15 cellular contexts compared by ENCODE assay signal in genomic region chr13:60158321-60158801, GRCh38. TPM values are rescaled to one million over a fixed set of nuclear protein-coding genes. Genes with fewer than 3 reads are reported as not detected.
DNase-seq lines count a peak whose midpoint lies in the region; ATAC-seq, FAIRE-seq and TF ChIP-seq lines count a peak whose summit lies in the region.
"Had no signal": no experiment of that assay in that cellular context is flagged by ENCODE, and none has a peak within 500 bp of the region (broad histone marks: within the 10 kb centered on the region; RNA-seq: fewer than 3 reads in every experiment).

No MANE protein-coding gene starts in this region.

- H3K79me2 ChIP-seq in astrocyte (ENCODE audit: insufficient read depth, low read length), result peaks cover 99% of the 10 kb centered on the region

- H3K4me1 ChIP-seq in astrocyte (ENCODE audit: insufficient read depth, low read length), result no peaks in the 10 kb centered on the region

- no peaks in the 10 kb centered on the region for H3K36me3 ChIP-seq in astrocyte (ENCODE audit: insufficient read depth, low read length)
- H3K36me3 ChIP-seq: suprapubic skin had no signal

- peaks cover 6% of the 10 kb centered on the region for H3K4me1 Mint-ChIP-seq in astrocyte (ENCODE audit: low read depth, unreplicated experiment)

- H3K27me3 Mint-ChIP-seq in astrocyte (ENCODE audit: low read depth, unreplicated experiment), result no peaks in the 10 kb centered on the region
- H3K27me3 Mint-ChIP-seq: CD4-positive, alpha-beta memory T cell had no signal

- no peak for TF ChIP-seq CTCF in astrocyte (IDR thresholded peaks at IDR 0.05; ENCODE audit: insufficient read depth, low read depth, low read length)
- no peak for TF ChIP-seq CTCF in omental fat pad (IDR thresholded peaks at IDR 0.05)

- FAIRE-seq in astrocyte (lab: Jason Lieb, UNC), result no peak
- FAIRE-seq: endothelial cell of umbilical vein had no signal

- H3K27ac Mint-ChIP-seq in astrocyte (ENCODE audit: unreplicated experiment), result peak overlapping the region; percentile 30
- H3K27ac Mint-ChIP-seq: CD4-positive, alpha-beta memory T cell had no signal

- DNase-seq in astrocyte (ENCODE audit: low read depth) (no peak), renal cortical epithelial cell (ENCODE audit: low read depth) (peak; percentile 93), Ammon's horn (ENCODE audit: low spot score) (no peak), amniotic stem cell (lab: John Stamatoyannopoulos, UW) (no peak), omental fat pad (ENCODE audit: low spot score) (no peak)
- DNase-seq: CD4-positive, alpha-beta memory T cell; NCI-H1417; NCI-H526; T-helper 9 cell had no signal

- no peak overlapping the region for H3K4me2 ChIP-seq in astrocyte (ENCODE audit: low read length)

- H3K4me3 ChIP-seq in astrocyte (ENCODE audit: insufficient read depth, low read depth, low read length), result no peak overlapping the region
- H3K4me3 ChIP-seq: lung, suprapubic skin had no signal

- ATAC-seq in GM19395 (IDR thresholded peaks at IDR 0.05; ENCODE audit: unreplicated experiment), result peak; percentile 53
- peak; percentile 72 for ATAC-seq in HG03097 (IDR thresholded peaks at IDR 0.05; ENCODE audit: low FRiP score, unreplicated experiment)
- ATAC-seq in omental fat pad (ENCODE audit: low FRiP score), result no peak
- ATAC-seq: Right ventricle myocardium inferior had no signal

- H3K27me3 ChIP-seq in astrocyte (ENCODE audit: insufficient read depth, low read length), result no peaks in the 10 kb centered on the region

- H3K4me3 Mint-ChIP-seq in astrocyte (ENCODE audit: unreplicated experiment), result no peak overlapping the region
- H3K4me3 Mint-ChIP-seq: CD4-positive, alpha-beta memory T cell had no signal

- no peak overlapping the region for H3K9ac ChIP-seq in astrocyte (ENCODE audit: low read length)

- no peak overlapping the region for H2AFZ ChIP-seq in astrocyte (ENCODE audit: low read depth, low read length)

- H3K9me3 ChIP-seq in astrocyte (ENCODE audit: insufficient read depth, low read depth, low read length), result no peaks in the 10 kb centered on the region
- H3K9me3 ChIP-seq: suprapubic skin had no signal

- no peaks in the 10 kb centered on the region for H3K9me3 Mint-ChIP-seq in astrocyte (ENCODE audit: unreplicated experiment)

- no peak overlapping the region for H3K27ac ChIP-seq in astrocyte (ENCODE audit: low read depth, low read length)
- H3K27ac ChIP-seq: suprapubic skin had no signal

- H4K20me1 ChIP-seq in astrocyte (ENCODE audit: insufficient read depth, low read length), result peaks cover 18% of the 10 kb centered on the region

- H3K36me3 Mint-ChIP-seq in astrocyte (ENCODE audit: low read depth, unreplicated experiment), result no peaks in the 10 kb centered on the region
- H3K36me3 Mint-ChIP-seq: CD4-positive, alpha-beta memory T cell had no signal

RNA-seq across cellular contexts. Expression of gene DIAPH3, which starts 5.4 kb away (rescaled TPM):
- total RNA-seq in astrocyte (16.0 and 19.0 TPM in 2 replicates), renal cortical epithelial cell (19.1 and 20.8 TPM in 2 replicates), omental fat pad (1 to 10 TPM in 2 of 4 donors, under 1 TPM in 2; 0.31 to 2.0 (median 1.1) TPM)
- total RNA-seq: CD4-positive, alpha-beta memory T cell had no signal
